In the genomic region with DNA sequence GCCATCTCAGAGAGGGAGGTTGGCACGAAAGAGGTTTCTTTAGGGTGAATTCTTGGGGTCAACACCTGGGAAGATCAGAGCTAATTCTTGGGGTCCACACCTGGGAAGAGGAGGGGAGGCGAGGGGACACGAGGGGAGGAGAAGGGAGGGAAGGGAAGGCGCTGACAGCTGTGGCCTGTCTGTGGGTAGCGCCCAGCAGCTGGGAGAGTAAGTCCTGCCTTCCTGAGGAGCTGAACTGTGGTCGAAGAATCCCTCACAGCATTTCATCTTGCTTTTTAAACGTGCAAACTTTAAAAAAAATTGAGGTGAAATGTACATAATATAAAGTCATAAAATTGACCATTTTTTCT, we compare ENCODE assay signal across 9 cellular contexts.
"Had no signal": no experiment of that assay in that cellular context is flagged by ENCODE, and none has a peak within 500 bp of the region (broad histone marks: within the 10 kb centered on the region; RNA-seq: fewer than 3 reads in every experiment).

No MANE protein-coding gene starts in this region.

- H3K4me3 ChIP-seq: esophagus squamous epithelium, tibial artery had no signal

- H3K36me3 ChIP-seq: brain microvascular endothelial cell, esophagus squamous epithelium, tibial artery had no signal

- H3K27ac ChIP-seq: brain microvascular endothelial cell, esophagus squamous epithelium, tibial artery had no signal

- DNase-seq: amygdala; brain microvascular endothelial cell; esophagus squamous epithelium; islet precursor cell; mesendoderm; naive thymus-derived CD4-positive, alpha-beta T cell; stimulated activated CD4-positive, alpha-beta T cell treated with anti-CD3 and anti-CD28 coated beads, Interleukin-15, amount 100 ng/mL, for 24 hours; SW 1271; tibial artery had no signal

- H3K9me3 ChIP-seq: esophagus squamous epithelium, tibial artery had no signal

- H3K4me1 ChIP-seq: esophagus squamous epithelium, tibial artery had no signal

- H3K27me3 ChIP-seq: brain microvascular endothelial cell, esophagus squamous epithelium, tibial artery had no signal
